ENCODE assay signal across 8 cellular contexts in genomic region chr4:53706422-53707032, GRCh38.
A peak's percentile ranks its signal among the peaks of the same experiment; 100 is the strongest.
DNase-seq lines count a peak whose midpoint lies in the region; ATAC-seq, FAIRE-seq and TF ChIP-seq lines count a peak whose summit lies in the region.

No MANE protein-coding gene starts in this region.

- no peak for DNase-seq in BJ (ENCODE audit: low read depth)
- DNase-seq in M059J (ENCODE audit: low read depth) = peak; percentile 57
- peak; percentile 71 for DNase-seq in amniotic epithelial cell (ENCODE audit: low read depth)
- no peak for DNase-seq in keratinocyte (ENCODE audit: low read depth, low spot score)
- DNase-seq in type B pancreatic cell (ENCODE audit: extremely low spot score, unreplicated experiment) = no peak
- no peak for DNase-seq in islet precursor cell
- no peak for DNase-seq in NCI-H128 (lab: John Stamatoyannopoulos, UW; ENCODE audit: unreplicated experiment)

- H4K20me1 ChIP-seq in keratinocyte (ENCODE audit: control insufficient read depth, extremely low read depth, insufficient read depth, low read length) = no peaks in the 10 kb centered on the region

- peaks cover 33% of the 10 kb centered on the region for H3K4me1 Mint-ChIP-seq in type B pancreatic cell (ENCODE audit: unreplicated experiment)

- no peaks in the 10 kb centered on the region; the same call in 1 of the 2 replicates for H3K27me3 ChIP-seq in BJ (ENCODE audit: control insufficient read depth, insufficient read depth, low read length)
- H3K27me3 ChIP-seq in keratinocyte (ENCODE audit: control insufficient read depth, extremely low read depth, insufficient read depth, low read length) = no peaks in the 10 kb centered on the region

- no peak overlapping the region for H2AFZ ChIP-seq in keratinocyte (ENCODE audit: control insufficient read depth, low read length)

- TF ChIP-seq CTCF in BJ (IDR thresholded peaks at IDR 0.05; ENCODE audit: insufficient read depth, low read depth, low read length) (peak; percentile 77), keratinocyte (optimal IDR thresholded peaks at IDR 0.05 in 1 of 3, IDR thresholded peaks at IDR 0.05 in 1 of 3, conservative IDR thresholded peaks at IDR 0.05 in 1 of 3; ENCODE audit: extremely low read depth in 1 of 3, insufficient read depth in 2 of 3, low read length in 3 of 3) (peak; percentile 27 to 72 (median 59)), type B pancreatic cell (conservative IDR thresholded peaks at IDR 0.05) (peak; percentile 74)

- FAIRE-seq in keratinocyte (lab: Jason Lieb, UNC) = peak; percentile 26

- H3K27ac Mint-ChIP-seq in type B pancreatic cell = no peak overlapping the region

- H3K4me3 Mint-ChIP-seq in type B pancreatic cell = no peak overlapping the region

- peaks cover 10% of the 10 kb centered on the region for H3K4me1 ChIP-seq in keratinocyte (ENCODE audit: control insufficient read depth, extremely low read depth, insufficient read depth, low read length)

- H3K27me3 Mint-ChIP-seq in type B pancreatic cell = peaks cover 4% of the 10 kb centered on the region

- H3K9me3 Mint-ChIP-seq in type B pancreatic cell = no peaks in the 10 kb centered on the region

- H3K27ac ChIP-seq in keratinocyte (ENCODE audit: control insufficient read depth, insufficient read depth, low read length) = no peak overlapping the region

- no peaks in the 10 kb centered on the region for H3K36me3 ChIP-seq in BJ (ENCODE audit: control insufficient read depth, insufficient read depth, low read length)
- no peaks in the 10 kb centered on the region for H3K36me3 ChIP-seq in keratinocyte (ENCODE audit: control insufficient read depth in 2 of 2, extremely low read depth in 1 of 2, insufficient read depth in 2 of 2, low read length in 2 of 2)

- no peak overlapping the region for H3K4me2 ChIP-seq in keratinocyte (ENCODE audit: control insufficient read depth, extremely low read depth, insufficient read depth, low read depth, low read length)

- H3K36me3 Mint-ChIP-seq in type B pancreatic cell = no peaks in the 10 kb centered on the region

- no peaks in the 10 kb centered on the region for H3K79me2 ChIP-seq in keratinocyte (ENCODE audit: control insufficient read depth, insufficient read depth, low read length)

- ATAC-seq in GM19035 (IDR thresholded peaks at IDR 0.05; ENCODE audit: unreplicated experiment) = peak; percentile 33

- POLR2A ChIA-PET in BJ (lab: Charles Lee) = no interaction called here

- no peaks in the 10 kb centered on the region for H3K9me3 ChIP-seq in keratinocyte (ENCODE audit: control insufficient read depth, low read depth, low read length)

- CTCF ChIA-PET in BJ (lab: Yijun Ruan, JAX) = interaction anchor here (0.6 to 3.2 kb wide), 41 partner anchors 9 to 528 kb away, joined by 3 to 21 read pairs (median 4); no protein-coding TSS in a partner anchor

- no peaks in the 10 kb centered on the region for H3K9me1 ChIP-seq in keratinocyte (ENCODE audit: control insufficient read depth, extremely low read depth, insufficient read depth, low read length)

- H3K9ac ChIP-seq in keratinocyte (ENCODE audit: control insufficient read depth, extremely low read depth, insufficient read depth, low read length) = no peak overlapping the region

- dilution Hi-C loops in keratinocyte (cut with MboI; ENCODE audit: extremely low pct_ligation_motif_present, low sequenced_read_pairs) = no loop called here

- no peak overlapping the region for H3K4me3 ChIP-seq in BJ (ENCODE audit: low read depth, low read length)
- H3K4me3 ChIP-seq in keratinocyte (ENCODE audit: control insufficient read depth in 2 of 3, extremely low read depth in 1 of 3, insufficient read depth in 2 of 3, low read depth in 1 of 3, low read length in 3 of 3) = no peak overlapping the region

Comparison
In these comparisons a context has a peak if more than half of its experiments do, and no peak if none do; other contexts are left out.
1. DNase-seq: peak in M059J (single experiment) and amniotic epithelial cell (single experiment); none in BJ (single experiment), keratinocyte (single experiment), type B pancreatic cell (single experiment), islet precursor cell (single experiment) and NCI-H128 (single experiment).
2. Peak in every context shown above with its lines, with median percentiles within 50 percentile points of each other: CTCF ChIP-seq.